In the genomic region with DNA sequence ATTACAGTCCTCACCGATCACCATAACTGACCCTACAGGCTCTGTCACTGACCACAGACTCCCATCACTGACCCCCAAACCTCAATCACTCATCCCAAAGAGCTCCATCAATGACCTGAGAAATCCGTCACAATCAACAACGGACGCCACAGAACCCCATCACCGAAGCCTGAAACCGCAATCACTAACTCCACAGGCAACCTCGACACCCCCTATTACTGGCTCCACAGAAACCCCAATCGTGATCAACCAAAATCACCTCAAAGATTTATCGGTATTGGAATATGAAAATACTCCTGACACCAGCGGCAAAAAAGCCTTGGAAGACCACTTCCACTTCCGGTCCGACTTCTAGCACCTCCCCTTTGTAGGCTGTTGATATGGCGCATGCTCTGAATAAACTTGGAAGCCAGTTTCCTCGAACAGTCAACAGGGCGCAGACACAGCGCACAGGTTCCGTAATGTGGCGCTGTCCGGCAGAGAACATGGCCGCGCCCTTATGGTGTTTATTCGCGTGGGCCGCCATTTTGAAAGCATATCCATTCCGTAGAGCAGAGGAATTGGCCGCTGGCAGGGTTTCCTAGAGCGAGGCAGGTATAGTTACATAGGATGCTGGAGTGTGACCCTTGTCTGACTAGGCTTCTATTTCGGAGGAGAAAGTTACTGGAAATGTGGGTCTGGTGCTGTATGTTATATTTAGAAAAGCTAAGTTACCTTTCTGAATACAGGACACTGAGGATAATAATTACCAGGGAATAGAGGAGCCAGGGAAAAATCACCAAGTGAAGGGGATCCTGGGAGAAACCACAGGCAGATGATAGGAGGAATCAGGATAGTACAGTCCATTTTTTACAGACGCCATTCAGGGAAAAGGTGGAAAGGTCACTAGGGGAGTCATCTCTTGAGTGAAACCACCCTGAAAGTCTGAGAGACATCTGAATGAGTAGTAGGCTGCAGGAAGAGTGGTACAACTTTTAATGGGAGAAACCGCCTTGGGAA, we compare ENCODE assay signal across 8 cellular contexts. TPM values are rescaled to one million over a fixed set of nuclear protein-coding genes. Genes with fewer than 3 reads are reported as not detected.
A peak's percentile ranks its signal among the peaks of the same experiment; 100 is the strongest.
DNase-seq lines count a peak whose midpoint lies in the region; ATAC-seq and TF ChIP-seq lines count a peak whose summit lies in the region.

TSS of gene ZNF585A (minus strand) at position 328 of the 999 bp plus-strand sequence. CDS start 2,785 bp downstream, outside the sequence.

- H3K27me3 ChIP-seq in HAP-1 (ENCODE audit: low read depth), result no peaks in the 10 kb centered on the region
- H3K27me3 ChIP-seq in MM.1S (replicated peaks; ENCODE audit: insufficient read depth, low read length), result no peaks in the 10 kb centered on the region
- H3K27me3 ChIP-seq in gastroesophageal sphincter, result no peaks in the 10 kb centered on the region
- no peaks in the 10 kb centered on the region for H3K27me3 ChIP-seq in neuron (ENCODE audit: insufficient read depth, low read length)

- no peaks in the 10 kb centered on the region for H3K79me2 ChIP-seq in MM.1S (ENCODE audit: low read length)

- ATAC-seq in gastroesophageal sphincter, result peak; percentile 100

- in situ Hi-C loops in HAP-1 (cut with MboI; ENCODE audit: low sequenced_read_pairs), result no loop called here

- intact Hi-C loops in activated naive CD4-positive, alpha-beta T cell treated with anti-CD3 and anti-CD28 coated beads for 36 hours (cut with micrococcal nuclease), result loop anchor here (1.0 to 10.0 kb wide), 8 partner anchors 38 to 684 kb away; partner anchors contain the start of genes ZNF345, ZNF383, ZNF420 and ZNF527

- H3F3A ChIP-seq in MM.1S (ENCODE audit: insufficient read depth, low read length), result no peaks in the 10 kb centered on the region

- H3K27ac ChIP-seq in MM.1S (ENCODE audit: low read length) (no peak within 1 kb of the TSS), gastroesophageal sphincter (peak within 1 kb of the TSS; percentile 29 to 79 (median 76))

- no peak for TF ChIP-seq EP300 in gastroesophageal sphincter (IDR thresholded peaks at IDR 0.05)

- no peak within 1 kb of the TSS for H3K9ac ChIP-seq in MM.1S (ENCODE audit: low read length)

- H3K4me3 ChIP-seq in HAP-1 (peak within 1 kb of the TSS; percentile 69), MM.1S (ENCODE audit: low read length) (peak within 1 kb of the TSS; percentile 68), gastroesophageal sphincter (peak within 1 kb of the TSS; percentile 59 to 74), neuron (ENCODE audit: low read length) (peak within 1 kb of the TSS; percentile 97)

- H3K36me3 Mint-ChIP-seq in activated naive CD4-positive, alpha-beta T cell treated with anti-CD3 and anti-CD28 coated beads for 36 hours (ENCODE audit: low read depth), result peaks cover 30% of the 10 kb centered on the region

- 0 to 11% methylated on average over 8 to 12 of the region's 30 CpGs for WGBS in gastroesophageal sphincter (ENCODE audit: low coverage in 1 of 2), 2 donors

- DNase-seq in GDM1 (lab: John Stamatoyannopoulos, UW) (peak; percentile 90), HAP-1 (ENCODE audit: low spot score in 2 of 2) (peak; percentile 92 to 97), MM.1S (peak; percentile 93), SIG-M5 treated with dmso at 0.1 percent for 504 hours (lab: John Stamatoyannopoulos, UW; ENCODE audit: unreplicated experiment) (peak; percentile 93), stromal cell of bone marrow (ENCODE audit: low read depth) (peak; percentile 95)
- DNase-seq in activated naive CD4-positive, alpha-beta T cell treated with anti-CD3 and anti-CD28 coated beads for 36 hours, result peak; percentile 92

- no peaks in the 10 kb centered on the region for H3K27me3 Mint-ChIP-seq in activated naive CD4-positive, alpha-beta T cell treated with anti-CD3 and anti-CD28 coated beads for 36 hours (ENCODE audit: low read depth)

- peaks cover 6% of the 10 kb centered on the region; the same call in 1 of the 2 replicates for H3K9me3 ChIP-seq in HAP-1
- no peaks in the 10 kb centered on the region for H3K9me3 ChIP-seq in MM.1S (replicated peaks; ENCODE audit: insufficient read depth, low read length)
- H3K9me3 ChIP-seq in gastroesophageal sphincter, result peaks cover 0 to 15% (median 0%) of the 10 kb centered on the region in 3 donors
- peaks cover 28% of the 10 kb centered on the region for H3K9me3 ChIP-seq in neuron (ENCODE audit: low read length)

- H3K4me3 Mint-ChIP-seq in activated naive CD4-positive, alpha-beta T cell treated with anti-CD3 and anti-CD28 coated beads for 36 hours, result no peak within 1 kb of the TSS

- H3K4me1 ChIP-seq in HAP-1 (peaks cover 2% of the 10 kb centered on the region; the same call in 1 of the 2 replicates), MM.1S (ENCODE audit: low read length) (no peaks in the 10 kb centered on the region), gastroesophageal sphincter (peaks cover 0 to 10% (median 0%) of the 10 kb centered on the region in 3 donors), neuron (ENCODE audit: insufficient read depth, low read length) (peaks cover 9% of the 10 kb centered on the region)

- no peak for TF ChIP-seq POLR2A in gastroesophageal sphincter (IDR thresholded peaks at IDR 0.05)

- H3K36me3 ChIP-seq in HAP-1 (replicated peaks) (no peaks in the 10 kb centered on the region), MM.1S (replicated peaks; ENCODE audit: insufficient read depth, low read length) (no peaks in the 10 kb centered on the region; the same call in 1 of the 2 replicates), gastroesophageal sphincter (peaks cover 6 to 32% of the 10 kb centered on the region in 2 donors), neuron (ENCODE audit: insufficient read depth, low read length) (peaks cover 26% of the 10 kb centered on the region)

- no peaks in the 10 kb centered on the region for H3K4me1 Mint-ChIP-seq in activated naive CD4-positive, alpha-beta T cell treated with anti-CD3 and anti-CD28 coated beads for 36 hours (ENCODE audit: low read depth)

- H4K20me1 ChIP-seq in MM.1S (ENCODE audit: insufficient read depth, low read length), result no peaks in the 10 kb centered on the region

- H2AFZ ChIP-seq in MM.1S (ENCODE audit: low read length) (peak within 1 kb of the TSS; percentile 90), neuron (ENCODE audit: low read depth, low read length) (peak within 1 kb of the TSS; percentile 97)

- CTCF ChIA-PET in activated naive CD4-positive, alpha-beta T cell treated with anti-CD3 and anti-CD28 coated beads for 36 hours (lab: Charles Lee), result interaction anchor here (0.6 kb wide), 1 partner anchor 8 kb away, joined by 5 read pairs; no protein-coding TSS in a partner anchor

- no peaks in the 10 kb centered on the region for H3K9me2 ChIP-seq in MM.1S (replicated peaks; ENCODE audit: insufficient read depth, low read length)

- TF ChIP-seq CTCF in MM.1S (IDR thresholded peaks at IDR 0.05; ENCODE audit: low read length), result no peak
- peak in 1 of 4 experiments; percentile 52 for TF ChIP-seq CTCF in gastroesophageal sphincter (IDR thresholded peaks at IDR 0.05)

- H3K4me2 ChIP-seq in MM.1S (ENCODE audit: low read depth, low read length), result peak within 1 kb of the TSS; percentile 35

- no peak within 1 kb of the TSS for H3K27ac Mint-ChIP-seq in activated naive CD4-positive, alpha-beta T cell treated with anti-CD3 and anti-CD28 coated beads for 36 hours

- H3K9me3 Mint-ChIP-seq in activated naive CD4-positive, alpha-beta T cell treated with anti-CD3 and anti-CD28 coated beads for 36 hours, result peaks cover 29% of the 10 kb centered on the region

RNA-seq across cellular contexts. Expression of gene ZNF585A, which starts in this region (rescaled TPM):
- total RNA-seq in activated naive CD4-positive, alpha-beta T cell treated with anti-CD3 and anti-CD28 coated beads for 36 hours, result 1 to 10 TPM; 8.9 to 9.1 TPM
- total RNA-seq in gastroesophageal sphincter, result 10 to 100 TPM in 1 of 4 donors, 1 to 10 TPM in 3; 7.8 to 10.2 (median 9.9) TPM
